Comparison of ENCODE assay signal across 14 cellular contexts in the genomic region with DNA sequence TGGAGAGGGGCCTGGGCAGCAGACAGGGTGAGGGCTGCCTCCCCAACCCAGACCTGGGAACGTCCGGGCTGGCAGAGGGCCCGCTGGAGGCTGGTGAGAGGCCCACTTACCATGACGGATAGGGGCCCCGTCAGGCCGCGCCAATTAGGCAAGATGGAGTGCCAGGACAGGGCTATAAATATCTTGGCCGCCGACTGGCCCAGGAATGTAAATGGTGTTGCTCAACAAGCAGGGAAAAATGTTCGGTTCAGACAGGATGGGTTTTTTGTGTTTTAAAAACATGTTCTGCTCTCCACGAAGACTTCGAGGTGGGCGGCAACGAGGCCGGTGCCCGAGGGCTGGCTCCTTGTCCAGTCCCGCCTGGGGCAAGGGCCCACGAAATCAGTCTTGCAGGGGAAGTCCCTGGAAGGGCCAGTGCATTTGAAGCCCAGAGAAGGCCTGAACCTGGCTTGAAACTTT. TPM values are rescaled to one million over a fixed set of nuclear protein-coding genes. Genes with fewer than 3 reads are reported as not detected.
DNase-seq lines count a peak whose midpoint lies in the region; ATAC-seq and TF ChIP-seq lines count a peak whose summit lies in the region.
"Had no signal": no experiment of that assay in that cellular context is flagged by ENCODE, and none has a peak within 500 bp of the region (broad histone marks: within the 10 kb centered on the region; RNA-seq: fewer than 3 reads in every experiment).

No MANE protein-coding gene starts in this region.

- peaks cover 21% of the 10 kb centered on the region for H3K9me3 Mint-ChIP-seq in WTC11

- H3K4me2 ChIP-seq in osteoblast (ENCODE audit: insufficient read depth, low read length), result no peak overlapping the region
- H3K4me2 ChIP-seq: hepatocyte had no signal

- no peaks in the 10 kb centered on the region for H3K27me3 ChIP-seq in osteoblast (ENCODE audit: insufficient read depth, low read length)
- H3K27me3 ChIP-seq: hepatocyte had no signal

- H3K27ac Mint-ChIP-seq in WTC11, result no peak overlapping the region
- H3K27ac Mint-ChIP-seq: activated T-helper 1 cell treated with anti-CD3 and anti-CD28 coated beads, Interleukin-12 subunit alpha, Interleukin-12 subunit beta, Interleukin-2, Interleukin-4 antibody, amounts not matched to agents 30 ng/mL and 10 ng/mL and 1 ng/mL, durations not matched to agents 14 hours and 24 hours and 36 hours had no signal

- ATAC-seq in Right ventricle myocardium inferior (peak; percentile 48), GM21786 (IDR thresholded peaks at IDR 0.05; ENCODE audit: unreplicated experiment) (no peak), WTC11 (no peak)

- POLR2A ChIA-PET in WTC11 (lab: Charles Lee), result no interaction called here

- H3K36me3 ChIP-seq in osteoblast (ENCODE audit: insufficient read depth, low read length), result no peaks in the 10 kb centered on the region

- CTCF ChIA-PET in WTC11 (lab: Charles Lee), result interaction anchor here (1.1 to 1.6 kb wide), 2 partner anchors 13 to 35 kb away, joined by 3 read pairs; no protein-coding TSS in a partner anchor

- in situ Hi-C loops in G401 (cut with HindIII; ENCODE audit: low sequenced_read_pairs), result no loop called here

- intact Hi-C loops in Right ventricle myocardium inferior (cut with DNase I) (no loop called here), cardiac septum (cut with DNase I) (no loop called here)

- H2AFZ ChIP-seq in osteoblast (ENCODE audit: low read length), result peak overlapping the region; percentile 74
- H2AFZ ChIP-seq: hepatocyte had no signal

- peaks cover 6% of the 10 kb centered on the region for H3K9me3 ChIP-seq in osteoblast (ENCODE audit: low read depth, low read length)

- H3K79me2 ChIP-seq in osteoblast (ENCODE audit: insufficient read depth, low read length), result no peaks in the 10 kb centered on the region
- H3K79me2 ChIP-seq: hepatocyte had no signal

- H3K4me3 Mint-ChIP-seq in WTC11, result no peak overlapping the region
- H3K4me3 Mint-ChIP-seq: activated T-helper 1 cell treated with anti-CD3 and anti-CD28 coated beads, Interleukin-12 subunit alpha, Interleukin-12 subunit beta, Interleukin-2, Interleukin-4 antibody, amounts not matched to agents 30 ng/mL and 10 ng/mL and 1 ng/mL, durations not matched to agents 14 hours and 24 hours and 36 hours had no signal

- H3K27ac ChIP-seq in osteoblast (ENCODE audit: low read depth, low read length), result peak overlapping the region; percentile 79
- H3K27ac ChIP-seq: 22Rv1, hepatocyte had no signal

- peaks cover 15% of the 10 kb centered on the region for H3K4me1 ChIP-seq in osteoblast (ENCODE audit: insufficient read depth, low read length)

- DNase-seq in Right ventricle myocardium inferior (ENCODE audit: missing footprints) (no peak), cardiac septum (ENCODE audit: low spot score) (no peak), fibroblast of pulmonary artery (ENCODE audit: low read depth) (peak; percentile 79), osteoblast (ENCODE audit: insufficient read length, low spot score, missing footprints) (peak; percentile 97), WTC11 (ENCODE audit: low spot score) (no peak), G401 (ENCODE audit: low spot score) (no peak)
- no peak for DNase-seq in NK-92 treated with Interleukin-12 subunit alpha and Interleukin-12 subunit beta, amount 100 ng/mL, for 24 hours (lab: John Stamatoyannopoulos, UW)
- DNase-seq: activated CD4-positive, CD25-positive, alpha-beta regulatory T cell; KG1; NCI-H2171 treated with DMSO at 0.1 percent for 48 hours had no signal

- H3K27me3 Mint-ChIP-seq in WTC11 (ENCODE audit: low read depth), result peaks cover 5% of the 10 kb centered on the region; the same call in 1 of the 2 replicates

- TF ChIP-seq CTCF in fibroblast of pulmonary artery (IDR thresholded peaks at IDR 0.05; ENCODE audit: low read length, missing control alignments), result no peak
- no peak for TF ChIP-seq CTCF in osteoblast (IDR thresholded peaks at IDR 0.05; ENCODE audit: extremely low read depth, low read depth, low read length)
- TF ChIP-seq CTCF in WTC11 (IDR thresholded peaks at IDR 0.05), result no peak

- peaks cover 16% of the 10 kb centered on the region for H3K36me3 Mint-ChIP-seq in WTC11

- no peaks in the 10 kb centered on the region for H4K20me1 ChIP-seq in osteoblast (ENCODE audit: insufficient read depth, low read length)

- H3K4me1 Mint-ChIP-seq in WTC11, result no peaks in the 10 kb centered on the region

- H3K4me3 ChIP-seq in fibroblast of pulmonary artery (replicated peaks; ENCODE audit: low read depth, low read length) (no peak overlapping the region), osteoblast (ENCODE audit: insufficient read depth, low read length) (no peak overlapping the region)
- H3K4me3 ChIP-seq: hepatocyte had no signal

TF ChIP-seq in WTC11, 78 proteins besides CTCF, POLR2A, EP300 and RAD21 (continues in another document):
- TF ChIP-seq, protein P1, sequence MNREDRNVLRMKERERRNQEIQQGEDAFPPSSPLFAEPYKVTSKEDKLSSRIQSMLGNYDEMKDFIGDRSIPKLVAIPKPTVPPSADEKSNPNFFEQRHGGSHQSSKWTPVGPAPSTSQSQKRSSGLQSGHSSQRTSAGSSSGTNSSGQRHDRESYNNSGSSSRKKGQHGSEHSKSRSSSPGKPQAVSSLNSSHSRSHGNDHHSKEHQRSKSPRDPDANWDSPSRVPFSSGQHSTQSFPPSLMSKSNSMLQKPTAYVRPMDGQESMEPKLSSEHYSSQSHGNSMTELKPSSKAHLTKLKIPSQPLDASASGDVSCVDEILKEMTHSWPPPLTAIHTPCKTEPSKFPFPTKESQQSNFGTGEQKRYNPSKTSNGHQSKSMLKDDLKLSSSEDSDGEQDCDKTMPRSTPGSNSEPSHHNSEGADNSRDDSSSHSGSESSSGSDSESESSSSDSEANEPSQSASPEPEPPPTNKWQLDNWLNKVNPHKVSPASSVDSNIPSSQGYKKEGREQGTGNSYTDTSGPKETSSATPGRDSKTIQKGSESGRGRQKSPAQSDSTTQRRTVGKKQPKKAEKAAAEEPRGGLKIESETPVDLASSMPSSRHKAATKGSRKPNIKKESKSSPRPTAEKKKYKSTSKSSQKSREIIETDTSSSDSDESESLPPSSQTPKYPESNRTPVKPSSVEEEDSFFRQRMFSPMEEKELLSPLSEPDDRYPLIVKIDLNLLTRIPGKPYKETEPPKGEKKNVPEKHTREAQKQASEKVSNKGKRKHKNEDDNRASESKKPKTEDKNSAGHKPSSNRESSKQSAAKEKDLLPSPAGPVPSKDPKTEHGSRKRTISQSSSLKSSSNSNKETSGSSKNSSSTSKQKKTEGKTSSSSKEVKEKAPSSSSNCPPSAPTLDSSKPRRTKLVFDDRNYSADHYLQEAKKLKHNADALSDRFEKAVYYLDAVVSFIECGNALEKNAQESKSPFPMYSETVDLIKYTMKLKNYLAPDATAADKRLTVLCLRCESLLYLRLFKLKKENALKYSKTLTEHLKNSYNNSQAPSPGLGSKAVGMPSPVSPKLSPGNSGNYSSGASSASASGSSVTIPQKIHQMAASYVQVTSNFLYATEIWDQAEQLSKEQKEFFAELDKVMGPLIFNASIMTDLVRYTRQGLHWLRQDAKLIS (CRISPR knock-in tag; IDR thresholded peaks at IDR 0.05; ENCODE audit: borderline replicate concordance), result no peak
- TF ChIP-seq ZNF532 (CRISPR knock-in tag; IDR thresholded peaks at IDR 0.05; ENCODE audit: borderline replicate concordance), result no peak
- no peak for TF ChIP-seq ZBTB21 (CRISPR knock-in tag; IDR thresholded peaks at IDR 0.05; ENCODE audit: borderline replicate concordance)
- no peak for TF ChIP-seq ATF2 (CRISPR knock-in tag; IDR thresholded peaks at IDR 0.05; ENCODE audit: borderline replicate concordance, low read depth)
- TF ChIP-seq NFE2L1 (CRISPR knock-in tag; IDR thresholded peaks at IDR 0.05), result no peak
- TF ChIP-seq GTF2I (CRISPR knock-in tag; conservative IDR thresholded peaks at IDR 0.05), result no peak

RNA-seq across cellular contexts. Expression of gene ELN, which starts 35.8 kb away (rescaled TPM):
- total RNA-seq in Right ventricle myocardium inferior (29.9 TPM), cardiac septum (41.2 TPM), osteoblast (69.1 and 113 TPM in 2 replicates), WTC11 (2021) (3.3 to 5.4 TPM (median 3.9 TPM) in 3 replicates)
- total RNA-seq in G401 (2014; rRNA removed; shearing (Covaris generic)), result 0.20 TPM in 1 of 2 replicates, not detected in the other
- total RNA-seq: activated T-helper 1 cell treated with anti-CD3 and anti-CD28 coated beads, Interleukin-12 subunit alpha, Interleukin-12 subunit beta, Interleukin-2, Interleukin-4 antibody, amounts not matched to agents 30 ng/mL and 10 ng/mL and 1 ng/mL, durations not matched to agents 14 hours and 24 hours and 36 hours had no signal

Comparison
In these comparisons a context has a peak if more than half of its experiments do, and no peak if none do; other contexts are left out.
1. DNase-seq: peak in fibroblast of pulmonary artery (single experiment) and osteoblast (single experiment); none in Right ventricle myocardium inferior (single experiment), cardiac septum (single experiment), NK-92 treated with Interleukin-12 subunit alpha and Interleukin-12 subunit beta, amount 100 ng/mL, for 24 hours (single experiment), WTC11 (single experiment) and G401 (single experiment).